In genomic region chr1:27366113-27366410, GRCh38 we compare ENCODE assay signal across 8 cellular contexts. TPM values are rescaled to one million over a fixed set of nuclear protein-coding genes. Genes with fewer than 3 reads are reported as not detected.
DNase-seq lines count a peak whose midpoint lies in the region; ATAC-seq, FAIRE-seq and TF ChIP-seq lines count a peak whose summit lies in the region.

No MANE protein-coding gene starts in this region.

- TF ChIP-seq CTCF in GM13976 (IDR thresholded peaks at IDR 0.05; ENCODE audit: borderline replicate concordance, control extremely low read depth, extremely low read depth, insufficient read depth, missing control alignments) (no peak), fibroblast of the aortic adventitia (IDR thresholded peaks at IDR 0.05; ENCODE audit: insufficient read depth, low read length) (no peak), natural killer cell (IDR thresholded peaks at IDR 0.05) (no peak), stomach (IDR thresholded peaks at IDR 0.05) (no peak)

- no peak for TF ChIP-seq EP300 in stomach (IDR thresholded peaks at IDR 0.05)

- WGBS in stomach, 5 donors: 0 to 1% (median 0%) methylated on average over 14 to 30 of the region's 30 CpGs

- H3K4me3 Mint-ChIP-seq in natural killer cell: peak overlapping the region; percentile 92

- H3K4me1 ChIP-seq in stomach: peaks cover 31 to 55% (median 37%) of the 10 kb centered on the region in 4 donors

- peak overlapping the region; percentile 81 for H3K4me3 ChIP-seq in fibroblast of the aortic adventitia (ENCODE audit: low read depth, low read length)
- H3K4me3 ChIP-seq in stomach: peak overlapping the region; percentile 56 to 81 (median 76)

- no peaks in the 10 kb centered on the region for H3K36me3 Mint-ChIP-seq in natural killer cell

- H3K27me3 ChIP-seq in stomach: no peaks in the 10 kb centered on the region

- peak overlapping the region; percentile 87 to 98 (median 96) for H3K27ac ChIP-seq in stomach

- peaks cover 21 to 37% (median 33%) of the 10 kb centered on the region in 4 donors for H3K36me3 ChIP-seq in stomach

- H3K9me3 ChIP-seq in stomach: no peaks in the 10 kb centered on the region

- intact Hi-C loops in natural killer cell (cut with micrococcal nuclease) (no loop called here), stomach (cut with DNase I; ENCODE audit: low total_unique reads) (no loop called here)

- peak; percentile 77 for DNase-seq in GM13976 (ENCODE audit: low spot score)
- peak in 67 of 76 experiments; percentile 18 to 95 (median 66) for DNase-seq in HUDEP-2 (lab: John Stamatoyannopoulos, UW; ENCODE audit: unreplicated experiment in 76 of 76)
- peak; percentile 63 for DNase-seq in RCC 7860 (ENCODE audit: low spot score)
- peak; percentile 54 for DNase-seq in activated effector memory CD4-positive, alpha-beta T cell treated with Interleukin-2 at 50 U/mL for 16 hours
- no peak for DNase-seq in fibroblast of the aortic adventitia (ENCODE audit: low read depth)
- DNase-seq in natural killer cell: peak; percentile 47
- DNase-seq in stomach: peak; percentile 82
- no peak for DNase-seq in amniotic stem cell (lab: John Stamatoyannopoulos, UW)

- H3K4me1 Mint-ChIP-seq in natural killer cell: peaks cover 12 to 38% of the 10 kb centered on the region in 2 donors

- ATAC-seq in natural killer cell: peak; percentile 37 to 42 (median 40)

- no peaks in the 10 kb centered on the region for H3K9me3 Mint-ChIP-seq in natural killer cell

- FAIRE-seq in RCC 7860 (lab: Jason Lieb, UNC): no peak

- peak overlapping the region; percentile 41 to 82 for H3K27ac Mint-ChIP-seq in natural killer cell

- in situ Hi-C loops in GM13976 (cut with MboI; ENCODE audit: low sequenced_read_pairs, unreplicated experiment): no loop called here

- no peaks in the 10 kb centered on the region for H3K27me3 Mint-ChIP-seq in natural killer cell (ENCODE audit: low read depth in 2 of 2)

- TF ChIP-seq POLR2A in stomach (IDR thresholded peaks at IDR 0.05): no peak

RNA-seq across cellular contexts. Expression of gene MAP3K6, which starts 0.7 kb away (rescaled TPM):
- 13.0 and 18.2 TPM in 2 replicates for total RNA-seq in fibroblast of the aortic adventitia (ENCODE audit: low replicate concordance)
- 10 to 100 TPM in 2 of 3 donors, 1 to 10 TPM in 1; 8.2 to 15.1 (median 12.1) TPM for total RNA-seq in natural killer cell
- total RNA-seq in stomach: 10 to 100 TPM; 11.6 to 38.5 (median 25.8) TPM
- 100 to 1,000 TPM in 1 of 3 donors, 10 to 100 TPM in 2; 43.4 to 110 (median 48.0) TPM for polyA plus RNA-seq in stomach

RNA-seq across cellular contexts. Expression of gene FCN3, which starts 8.6 kb away (rescaled TPM):
- not detected in 2 replicates for total RNA-seq in fibroblast of the aortic adventitia (ENCODE audit: low replicate concordance)
- total RNA-seq in natural killer cell: not detected
- 10 to 100 TPM in 1 of 5 donors, 1 to 10 TPM in 1, under 1 TPM in 1, not detected in 2; 0.55 to 15.2 (median 2.8) TPM for total RNA-seq in stomach
- polyA plus RNA-seq in stomach: 10 to 100 TPM in 1 of 3 donors, 1 to 10 TPM in 2; 4.1 to 10.8 (median 5.0) TPM

RNA-seq across cellular contexts. Expression of gene CD164L2, which starts 17.1 kb away (rescaled TPM):
- total RNA-seq in fibroblast of the aortic adventitia (ENCODE audit: low replicate concordance) (not detected in 2 replicates), natural killer cell (under 1 TPM in 1 of 3 donors, not detected in 2; 0.40 TPM), stomach (not detected)
- polyA plus RNA-seq in stomach: 1 to 10 TPM in 2 of 3 donors, not detected in 1; 1.5 to 8.7 TPM

RNA-seq across cellular contexts. Expression of gene SYTL1, which starts 24.2 kb away (rescaled TPM):
- total RNA-seq in fibroblast of the aortic adventitia (ENCODE audit: low replicate concordance) (0.09 TPM in 1 of 2 replicates, not detected in the other), natural killer cell (100 to 1,000 TPM; 244 to 312 (median 273) TPM), stomach (10 to 100 TPM; 15.6 to 65.1 (median 23.2) TPM)
- 100 to 1,000 TPM in 2 of 3 donors, 10 to 100 TPM in 1; 78.5 to 222 (median 137) TPM for polyA plus RNA-seq in stomach

RNA-seq across cellular contexts. Expression of gene GPR3, which starts 26.4 kb away (rescaled TPM):
- total RNA-seq in fibroblast of the aortic adventitia (ENCODE audit: low replicate concordance): 0.99 TPM in 1 of 2 replicates, not detected in the other
- total RNA-seq in natural killer cell: under 1 TPM; 0.39 to 0.87 (median 0.60) TPM
- under 1 TPM in 2 of 5 donors, not detected in 3; 0.18 to 0.43 TPM for total RNA-seq in stomach
- under 1 TPM in 2 of 3 donors, not detected in 1; 0.25 to 0.30 TPM for polyA plus RNA-seq in stomach

Comparison
In these comparisons a context has a peak if more than half of its experiments do, and no peak if none do; other contexts are left out.
1. DNase-seq: peak in GM13976 (single experiment), HUDEP-2 (67 of 76), RCC 7860 (single experiment), activated effector memory CD4-positive, alpha-beta T cell treated with Interleukin-2 at 50 U/mL for 16 hours (single experiment), natural killer cell (single experiment) and stomach (single experiment); none in fibroblast of the aortic adventitia (single experiment) and amniotic stem cell (single experiment).